In genomic region chr1:234309598-234310459, GRCh38 we compare ENCODE assay signal across 8 cellular contexts.
DNase-seq lines count a peak whose midpoint lies in the region; ATAC-seq and TF ChIP-seq lines count a peak whose summit lies in the region.

No MANE protein-coding gene starts in this region.

- no peaks in the 10 kb centered on the region for H3K36me3 Mint-ChIP-seq in CD14-positive monocyte
- H3K36me3 Mint-ChIP-seq in memory B cell, result no peaks in the 10 kb centered on the region

- no peaks in the 10 kb centered on the region for H3K36me3 ChIP-seq in duodenal mucosa (ENCODE audit: control insufficient read depth in 1 of 2, insufficient read depth in 2 of 2, low read length in 2 of 2)

- peaks cover 0 to 4% (median 0%) of the 10 kb centered on the region in 3 donors for H3K27me3 Mint-ChIP-seq in CD14-positive monocyte (ENCODE audit: low read depth in 3 of 3)
- peaks cover 11% of the 10 kb centered on the region for H3K27me3 Mint-ChIP-seq in memory B cell

- no peaks in the 10 kb centered on the region for H3K9me3 ChIP-seq in duodenal mucosa (ENCODE audit: control insufficient read depth in 1 of 2, low read length in 2 of 2)

- TF ChIP-seq CTCF in CD14-positive monocyte (IDR thresholded peaks at IDR 0.05), result peak; percentile 97

- peak overlapping the region in 1 of 2 donors; percentile 46 for H3K4me3 ChIP-seq in duodenal mucosa (ENCODE audit: low read depth in 1 of 2, low read length in 2 of 2)

- H3K9me3 Mint-ChIP-seq in CD14-positive monocyte (no peaks in the 10 kb centered on the region), memory B cell (no peaks in the 10 kb centered on the region)

- H3K27ac ChIP-seq in duodenal mucosa (ENCODE audit: low read depth, low read length), result no peak overlapping the region

- DNase-seq in CD14-positive monocyte (ENCODE audit: low spot score), result no peak
- DNase-seq in NCI-H510A (lab: John Stamatoyannopoulos, UW), result peak; percentile 87
- peak; percentile 74 for DNase-seq in activated CD4-positive, alpha-beta T cell treated with anti-CD3 and anti-CD28 coated beads, Interleukin-2, amount 50 U/mL, for 1 hour
- DNase-seq in memory B cell (ENCODE audit: low spot score in 2 of 2), result peak; percentile 63 to 68
- DNase-seq in stimulated activated CD8-positive, alpha-beta memory T cell treated with anti-CD3 and anti-CD28 coated beads, Interleukin-2, amount 100 ng/mL, for 48 hours (ENCODE audit: low read depth in 2 of 2), result peak; percentile 29 to 55

- ATAC-seq in GM19372 (IDR thresholded peaks at IDR 0.05; ENCODE audit: low read depth, unreplicated experiment) (peak; percentile 93), HG03439 (IDR thresholded peaks at IDR 0.05; ENCODE audit: unreplicated experiment) (peak; percentile 91), memory B cell (ENCODE audit: low read depth) (peak; percentile 95)

- H3K27ac Mint-ChIP-seq in CD14-positive monocyte (peak overlapping the region in 1 of 7 donors; percentile 46), memory B cell (no peak overlapping the region)

- H3K4me3 Mint-ChIP-seq in CD14-positive monocyte, result peak overlapping the region; percentile 20 to 71
- H3K4me3 Mint-ChIP-seq in memory B cell, result peak overlapping the region; percentile 48

- H3K4me1 ChIP-seq in duodenal mucosa (ENCODE audit: control insufficient read depth in 1 of 2, insufficient read depth in 2 of 2, low read length in 2 of 2), result peaks cover 3 to 5% of the 10 kb centered on the region in 2 donors

- peaks cover 11% of the 10 kb centered on the region for H3K4me1 Mint-ChIP-seq in CD14-positive monocyte
- peaks cover 4% of the 10 kb centered on the region for H3K4me1 Mint-ChIP-seq in memory B cell

- H3K9ac ChIP-seq in duodenal mucosa (ENCODE audit: low read depth in 1 of 2, low read length in 2 of 2), result peak overlapping the region; percentile 1 to 22

- intact Hi-C loops in CD14-positive monocyte (cut with micrococcal nuclease), result loop anchor here (10.0 kb wide), 2 partner anchors 155 to 195 kb away; no protein-coding TSS in a partner anchor

- peaks cover 3 to 4% of the 10 kb centered on the region in 2 donors for H3K27me3 ChIP-seq in duodenal mucosa (ENCODE audit: control insufficient read depth in 1 of 2, insufficient read depth in 2 of 2, low read length in 2 of 2)
